In the genomic region with DNA sequence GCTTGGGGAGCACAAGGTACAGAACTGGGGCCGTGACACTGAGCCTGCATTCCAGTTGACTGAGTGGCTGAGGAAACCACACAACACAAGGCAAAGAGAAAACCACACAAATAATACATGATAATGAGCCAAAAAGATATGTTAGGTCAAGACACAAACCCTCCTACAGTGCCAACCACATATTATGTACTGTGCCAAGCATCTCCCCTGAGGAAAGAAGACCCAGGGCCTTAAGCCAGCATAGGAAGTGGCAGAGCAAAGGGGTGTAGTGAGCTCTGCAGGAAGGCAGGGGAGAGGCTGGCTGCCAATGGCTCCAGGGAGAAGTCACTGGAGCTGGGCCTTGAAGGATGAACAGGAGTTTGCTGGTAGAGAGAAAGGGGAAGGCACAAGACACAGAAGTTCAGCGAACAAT, we compare ENCODE assay signal across 10 cellular contexts. TPM values are rescaled to one million over a fixed set of nuclear protein-coding genes. Genes with fewer than 3 reads are reported as not detected.
DNase-seq lines count a peak whose midpoint lies in the region; ATAC-seq and TF ChIP-seq lines count a peak whose summit lies in the region.
"Had no signal": no experiment of that assay in that cellular context is flagged by ENCODE, and none has a peak within 500 bp of the region (broad histone marks: within the 10 kb centered on the region; RNA-seq: fewer than 3 reads in every experiment).

No MANE protein-coding gene starts in this region.

- H3K27me3 ChIP-seq in GM23248 (replicated peaks; ENCODE audit: insufficient read depth) = no peaks in the 10 kb centered on the region
- no peaks in the 10 kb centered on the region for H3K27me3 ChIP-seq in Panc1 (ENCODE audit: control insufficient read depth, insufficient read depth, low read length)
- H3K27me3 ChIP-seq: vagina had no signal

- ATAC-seq in Panc1 (peak; percentile 29), HG03175 (IDR thresholded peaks at IDR 0.05; ENCODE audit: unreplicated experiment) (no peak), GM21423 (IDR thresholded peaks at IDR 0.05; ENCODE audit: unreplicated experiment) (no peak)

- CTCF ChIA-PET in Panc1 (lab: Charles Lee) = no interaction called here

- intact Hi-C loops in Panc1 (cut with micrococcal nuclease; ENCODE audit: unreplicated experiment) = no loop called here

- WGBS in GM23248 (ENCODE audit: low coverage in 1 of 2, low lambda C conversion rate in 2 of 2, missing lambda C conversion rate in 2 of 2), 2 experiments = 45 to 53% methylated on average over 2 of the region's 2 CpGs

- no peaks in the 10 kb centered on the region for H3K36me3 ChIP-seq in GM23248 (ENCODE audit: low read depth)
- H3K36me3 ChIP-seq in Panc1 (ENCODE audit: control insufficient read depth, insufficient read depth, low read length) = no peaks in the 10 kb centered on the region
- H3K36me3 ChIP-seq: vagina had no signal

- H3K9me3 Mint-ChIP-seq in osteocyte (ENCODE audit: unreplicated experiment) = no peaks in the 10 kb centered on the region
- H3K9me3 Mint-ChIP-seq: endodermal cell had no signal

- H3K9me2 ChIP-seq in GM23248 (ENCODE audit: insufficient read depth) = no peaks in the 10 kb centered on the region

- peak overlapping the region; percentile 36 for H3K27ac Mint-ChIP-seq in osteocyte (ENCODE audit: unreplicated experiment)

- TF ChIP-seq CTCF in Panc1 (IDR thresholded peaks at IDR 0.05) (no peak), choroid plexus epithelial cell (conservative IDR thresholded peaks at IDR 0.05; ENCODE audit: low read depth, low read length) (no peak), osteocyte (IDR thresholded peaks at IDR 0.05) (no peak)

- peaks cover 7% of the 10 kb centered on the region for H3F3A ChIP-seq in GM23248 (ENCODE audit: insufficient read depth)

- H3K4me1 Mint-ChIP-seq in osteocyte (ENCODE audit: unreplicated experiment) = peaks cover 41% of the 10 kb centered on the region

- H4K20me1 ChIP-seq in GM23248 (ENCODE audit: insufficient read depth) = no peaks in the 10 kb centered on the region

- no peak overlapping the region for H2AFZ ChIP-seq in GM23248

- peaks cover 4% of the 10 kb centered on the region for H3K36me3 Mint-ChIP-seq in osteocyte (ENCODE audit: unreplicated experiment)

- H3K4me1 ChIP-seq in GM23248 (ENCODE audit: insufficient read depth) = peaks cover 9% of the 10 kb centered on the region
- no peaks in the 10 kb centered on the region; the same call in 1 of the 2 replicates for H3K4me1 ChIP-seq in Panc1 (ENCODE audit: control insufficient read depth, insufficient read depth, low read length)

- no peak overlapping the region for H3K27ac ChIP-seq in GM23248
- H3K27ac ChIP-seq in Panc1 (ENCODE audit: low read length) = no peak overlapping the region
- H3K27ac ChIP-seq: vagina had no signal

- no peak overlapping the region for H3K9ac ChIP-seq in GM23248

- H3K4me2 ChIP-seq in GM23248 (ENCODE audit: unreplicated experiment) = peak overlapping the region; percentile 12

- H3K4me3 Mint-ChIP-seq in osteocyte (ENCODE audit: unreplicated experiment) = no peak overlapping the region
- H3K4me3 Mint-ChIP-seq: endodermal cell had no signal

- DNase-seq in GM23248 = peak; percentile 76
- DNase-seq in Panc1 (ENCODE audit: low read depth, low spot score) = no peak
- peak; percentile 60 for DNase-seq in choroid plexus epithelial cell (ENCODE audit: low read depth)
- no peak for DNase-seq in osteocyte (ENCODE audit: extremely low spot score, unreplicated experiment)
- no peak for DNase-seq in NCI-H1417 treated with DMSO at 0.1 percent for 48 hours (lab: John Stamatoyannopoulos, UW)
- DNase-seq: endodermal cell; stimulated activated CD4-positive, alpha-beta T cell treated with anti-CD3 and anti-CD28 coated beads, Interleukin-2, amount 100 ng/mL, for 24 hours had no signal

- no TSS peak for BruUV-seq in Panc1 (replicated peaks; lab: Mats Ljungman, UMichigan)

- H3K4me3 ChIP-seq in GM23248 = no peak overlapping the region
- no peak overlapping the region for H3K4me3 ChIP-seq in Panc1 (ENCODE audit: low read depth in 2 of 2, low read length in 2 of 2)
- no peak overlapping the region for H3K4me3 ChIP-seq in choroid plexus epithelial cell (ENCODE audit: low read depth, low read length)
- H3K4me3 ChIP-seq: vagina had no signal

- POLR2A ChIA-PET in Panc1 (lab: Charles Lee) = no interaction called here

- no peaks in the 10 kb centered on the region for H3K27me3 Mint-ChIP-seq in osteocyte (ENCODE audit: unreplicated experiment)

- no peaks in the 10 kb centered on the region for H3K79me2 ChIP-seq in GM23248 (ENCODE audit: insufficient read depth)

- in situ Hi-C loops in GM23248 (cut with MboI) = no loop called here
- in situ Hi-C loops in Panc1 (cut with HindIII; ENCODE audit: low pct_unique_long_range_greater_than_20kb, low sequenced_read_pairs) = no loop called here

- no peaks in the 10 kb centered on the region for H3K9me3 ChIP-seq in GM23248 (ENCODE audit: low read depth)
- no peaks in the 10 kb centered on the region for H3K9me3 ChIP-seq in Panc1 (ENCODE audit: control insufficient read depth, insufficient read depth, low read depth, low read length)
- H3K9me3 ChIP-seq: vagina had no signal

RNA-seq across cellular contexts. Expression of gene CTNNBIP1, which starts 28.2 kb away (rescaled TPM):
- 12.5 and 31.0 TPM in 2 replicates for total RNA-seq in GM23248 (2014; rRNA removed; shearing (Covaris generic))
- polyA plus RNA-seq in GM23248 (2016; fragmentation: Nextera tagmentation; extraction: Ambion mirVana) = 21.8 and 22.2 TPM in 2 replicates
- total RNA-seq in Panc1 (2021; ENCODE audit: unreplicated experiment) (36.9 TPM), osteocyte (27.6 and 30.4 TPM in 2 replicates)
- 66.7 TPM for polyA plus RNA-seq in Panc1 (2012; ENCODE audit: insufficient read length)

RNA-seq across cellular contexts. Expression of gene CLSTN1, which starts 58.1 kb away (rescaled TPM):
- 67.8 and 72.6 TPM in 2 replicates for total RNA-seq in GM23248 (2014; rRNA removed; shearing (Covaris generic))
- polyA plus RNA-seq in GM23248 (2016; fragmentation: Nextera tagmentation; extraction: Ambion mirVana) = 56.8 and 59.7 TPM in 2 replicates
- 143 TPM for total RNA-seq in Panc1 (2021; ENCODE audit: unreplicated experiment)
- polyA plus RNA-seq in Panc1 (2012; ENCODE audit: insufficient read length) = 184 TPM
- 179 and 187 TPM in 2 replicates for total RNA-seq in osteocyte

Comparison
In these comparisons a context has a peak if more than half of its experiments do, and no peak if none do; other contexts are left out.
1. DNase-seq: peak in GM23248 (single experiment) and choroid plexus epithelial cell (single experiment); none in Panc1 (single experiment), osteocyte (single experiment) and NCI-H1417 treated with DMSO at 0.1 percent for 48 hours (single experiment).